ENCODE assay signal across 11 cellular contexts in the genomic region with DNA sequence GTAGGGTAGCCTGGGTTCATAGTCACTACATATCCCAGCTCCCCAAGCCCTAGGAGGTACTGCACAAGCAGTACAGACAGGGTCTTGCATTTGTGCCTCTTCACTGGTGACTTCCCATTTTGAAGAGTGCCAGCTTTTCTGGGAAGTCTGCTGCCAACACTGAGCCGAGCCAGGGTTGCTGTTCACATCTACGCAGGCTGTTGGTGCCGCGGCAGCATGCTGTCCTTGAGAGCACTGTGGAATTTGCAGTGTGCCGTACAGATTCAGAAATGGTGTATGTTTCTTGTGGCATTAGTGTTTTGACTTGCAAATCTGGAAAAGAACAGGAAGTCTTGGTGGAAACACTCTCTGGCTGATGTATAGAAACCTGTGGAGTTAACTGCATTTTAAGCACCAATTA.
DNase-seq lines count a peak whose midpoint lies in the region; ATAC-seq and TF ChIP-seq lines count a peak whose summit lies in the region.
"Had no signal": no experiment of that assay in that cellular context is flagged by ENCODE, and none has a peak within 500 bp of the region (broad histone marks: within the 10 kb centered on the region; RNA-seq: fewer than 3 reads in every experiment).

No MANE protein-coding gene starts in this region.

- no peaks in the 10 kb centered on the region for H3K36me3 Mint-ChIP-seq in natural killer cell treated with Interleukin-12 subunit alpha and Interleukin-12 subunit beta and Interleukin-15 and Interleukin-18, amount 100 ng/mL, for 72 hours
- H3K36me3 Mint-ChIP-seq in osteocyte (ENCODE audit: unreplicated experiment) = no peaks in the 10 kb centered on the region
- H3K36me3 Mint-ChIP-seq in activated naive CD4-positive, alpha-beta T cell treated with anti-CD3 and anti-CD28 coated beads, Interleukin-2, amount 50 U/mL, for 72 hours = peaks cover 1 to 21% of the 10 kb centered on the region in 2 donors

- TF ChIP-seq CTCF in DOHH2 (IDR thresholded peaks at IDR 0.05; ENCODE audit: low read depth, low read length, poor library complexity, severe bottlenecking) = no peak
- TF ChIP-seq CTCF in body of pancreas (IDR thresholded peaks at IDR 0.05) = no peak
- TF ChIP-seq CTCF in osteocyte (IDR thresholded peaks at IDR 0.05) = no peak

- H3K27ac ChIP-seq in DOHH2 (ENCODE audit: low read depth, low read length) = no peak overlapping the region
- H3K27ac ChIP-seq in body of pancreas = peak overlapping the region in 2 of 4 donors; percentile 19 to 20
- H3K27ac ChIP-seq: ascending aorta, VCaP had no signal

- peaks cover 42% of the 10 kb centered on the region for H3K79me2 ChIP-seq in DOHH2 (ENCODE audit: control insufficient read depth, low read length)

- no peak overlapping the region for H3K4me3 ChIP-seq in DOHH2 (ENCODE audit: low read length)
- no peak overlapping the region for H3K4me3 ChIP-seq in body of pancreas
- H3K4me3 ChIP-seq: ascending aorta had no signal

- peak; percentile 52 for ATAC-seq in HG02840 (IDR thresholded peaks at IDR 0.05; ENCODE audit: low FRiP score, unreplicated experiment)
- peak; percentile 45 for ATAC-seq in body of pancreas
- ATAC-seq in natural killer cell treated with Interleukin-12 subunit alpha and Interleukin-12 subunit beta and Interleukin-15 and Interleukin-18, amount 100 ng/mL, for 72 hours = no peak
- ATAC-seq in activated naive CD4-positive, alpha-beta T cell treated with anti-CD3 and anti-CD28 coated beads, Interleukin-2, amount 50 U/mL, for 72 hours = no peak

- H3K27ac Mint-ChIP-seq in natural killer cell treated with Interleukin-12 subunit alpha and Interleukin-12 subunit beta and Interleukin-15 and Interleukin-18, amount 100 ng/mL, for 72 hours = peak overlapping the region; percentile 31 to 77
- H3K27ac Mint-ChIP-seq in osteocyte (ENCODE audit: unreplicated experiment) = no peak overlapping the region
- peak overlapping the region in 1 of 2 donors; percentile 44 for H3K27ac Mint-ChIP-seq in activated naive CD4-positive, alpha-beta T cell treated with anti-CD3 and anti-CD28 coated beads, Interleukin-2, amount 50 U/mL, for 72 hours

- 0 out of 2 replicates have a peak overlapping the region, but pooled peaks have one; percentile 20 for H3K4me2 ChIP-seq in DOHH2 (ENCODE audit: low read length)

- 0 to 10% methylated on average over 5 of the region's 5 CpGs for WGBS in body of pancreas, 2 donors

- H3K9me3 ChIP-seq in DOHH2 (ENCODE audit: control insufficient read depth, insufficient read depth, low read length) = no peaks in the 10 kb centered on the region
- no peaks in the 10 kb centered on the region for H3K9me3 ChIP-seq in body of pancreas
- H3K9me3 ChIP-seq: ascending aorta had no signal

- H3K9me3 Mint-ChIP-seq in natural killer cell treated with Interleukin-12 subunit alpha and Interleukin-12 subunit beta and Interleukin-15 and Interleukin-18, amount 100 ng/mL, for 72 hours = no peaks in the 10 kb centered on the region
- H3K9me3 Mint-ChIP-seq in osteocyte (ENCODE audit: unreplicated experiment) = no peaks in the 10 kb centered on the region
- no peaks in the 10 kb centered on the region for H3K9me3 Mint-ChIP-seq in activated naive CD4-positive, alpha-beta T cell treated with anti-CD3 and anti-CD28 coated beads, Interleukin-2, amount 50 U/mL, for 72 hours

- no peaks in the 10 kb centered on the region for H3K27me3 ChIP-seq in DOHH2 (ENCODE audit: control insufficient read depth, low read length)
- H3K27me3 ChIP-seq in body of pancreas = no peaks in the 10 kb centered on the region
- H3K27me3 ChIP-seq: ascending aorta had no signal

- H3K9me2 ChIP-seq in DOHH2 (replicated peaks; ENCODE audit: control insufficient read depth, low read length) = no peaks in the 10 kb centered on the region

- no peak for TF ChIP-seq POLR2A in body of pancreas (IDR thresholded peaks at IDR 0.05)

- H3K36me3 ChIP-seq in DOHH2 (ENCODE audit: control insufficient read depth, low read length) = no peaks in the 10 kb centered on the region
- H3K36me3 ChIP-seq in body of pancreas (replicated peaks in 1 of 2; ENCODE audit: insufficient read depth in 1 of 2, low read depth in 2 of 2) = no peaks in the 10 kb centered on the region
- H3K36me3 ChIP-seq: ascending aorta had no signal

- no peaks in the 10 kb centered on the region for H3K27me3 Mint-ChIP-seq in natural killer cell treated with Interleukin-12 subunit alpha and Interleukin-12 subunit beta and Interleukin-15 and Interleukin-18, amount 100 ng/mL, for 72 hours
- H3K27me3 Mint-ChIP-seq in osteocyte (ENCODE audit: unreplicated experiment) = no peaks in the 10 kb centered on the region

- peaks cover 60 to 72% of the 10 kb centered on the region in 2 donors for H3K4me1 Mint-ChIP-seq in natural killer cell treated with Interleukin-12 subunit alpha and Interleukin-12 subunit beta and Interleukin-15 and Interleukin-18, amount 100 ng/mL, for 72 hours (ENCODE audit: low read depth in 2 of 2)
- H3K4me1 Mint-ChIP-seq in osteocyte (ENCODE audit: unreplicated experiment) = peaks cover 33% of the 10 kb centered on the region

- H3K4me1 ChIP-seq in DOHH2 (ENCODE audit: control insufficient read depth, low read length) (peaks cover 29% of the 10 kb centered on the region), body of pancreas (peaks cover 39% of the 10 kb centered on the region)

- DNase-seq in body of pancreas (peak; percentile 22 to 60 (median 52)), osteocyte (ENCODE audit: extremely low spot score, unreplicated experiment) (no peak), HT-29 (ENCODE audit: low spot score) (no peak)
- no peak for DNase-seq in natural killer cell treated with Interleukin-12 subunit alpha and Interleukin-12 subunit beta and Interleukin-15 and Interleukin-18, amount 100 ng/mL, for 72 hours (ENCODE audit: low spot score)
- no peak for DNase-seq in activated naive CD4-positive, alpha-beta T cell treated with anti-CD3 and anti-CD28 coated beads, Interleukin-2, amount 50 U/mL, for 72 hours (ENCODE audit: low spot score in 2 of 2)
- no peak for DNase-seq in stimulated activated CD8-positive, alpha-beta memory T cell treated with anti-CD3 and anti-CD28 coated beads, Interleukin-4, amount 100 ng/mL, for 48 hours
- DNase-seq: Calu3 had no signal

- H4K20me1 ChIP-seq in DOHH2 (ENCODE audit: control insufficient read depth, insufficient read depth, low read depth, low read length) = peaks cover 8% of the 10 kb centered on the region; the same call in 1 of the 2 replicates

- H3F3A ChIP-seq in DOHH2 (ENCODE audit: control insufficient read depth, insufficient read depth) = no peaks in the 10 kb centered on the region

- intact Hi-C loops in body of pancreas (cut with DNase I) = no loop called here

- peak overlapping the region; percentile 28 for H3K4me3 Mint-ChIP-seq in natural killer cell treated with Interleukin-12 subunit alpha and Interleukin-12 subunit beta and Interleukin-15 and Interleukin-18, amount 100 ng/mL, for 72 hours
- H3K4me3 Mint-ChIP-seq in osteocyte (ENCODE audit: unreplicated experiment) = no peak overlapping the region

Comparison
In these comparisons a context has a peak if more than half of its experiments do, and no peak if none do; other contexts are left out.
1. ATAC-seq: peak in HG02840 (single experiment) and body of pancreas (single experiment); none in natural killer cell treated with Interleukin-12 subunit alpha and Interleukin-12 subunit beta and Interleukin-15 and Interleukin-18, amount 100 ng/mL, for 72 hours (0 of 2) and activated naive CD4-positive, alpha-beta T cell treated with anti-CD3 and anti-CD28 coated beads, Interleukin-2, amount 50 U/mL, for 72 hours (0 of 2).
2. DNase-seq: peak in body of pancreas (4 of 4); none in natural killer cell treated with Interleukin-12 subunit alpha and Interleukin-12 subunit beta and Interleukin-15 and Interleukin-18, amount 100 ng/mL, for 72 hours (single experiment), osteocyte (single experiment), activated naive CD4-positive, alpha-beta T cell treated with anti-CD3 and anti-CD28 coated beads, Interleukin-2, amount 50 U/mL, for 72 hours (0 of 2), HT-29 (single experiment) and stimulated activated CD8-positive, alpha-beta memory T cell treated with anti-CD3 and anti-CD28 coated beads, Interleukin-4, amount 100 ng/mL, for 48 hours (single experiment).